ENCODE assay signal across 8 cellular contexts in the genomic region with DNA sequence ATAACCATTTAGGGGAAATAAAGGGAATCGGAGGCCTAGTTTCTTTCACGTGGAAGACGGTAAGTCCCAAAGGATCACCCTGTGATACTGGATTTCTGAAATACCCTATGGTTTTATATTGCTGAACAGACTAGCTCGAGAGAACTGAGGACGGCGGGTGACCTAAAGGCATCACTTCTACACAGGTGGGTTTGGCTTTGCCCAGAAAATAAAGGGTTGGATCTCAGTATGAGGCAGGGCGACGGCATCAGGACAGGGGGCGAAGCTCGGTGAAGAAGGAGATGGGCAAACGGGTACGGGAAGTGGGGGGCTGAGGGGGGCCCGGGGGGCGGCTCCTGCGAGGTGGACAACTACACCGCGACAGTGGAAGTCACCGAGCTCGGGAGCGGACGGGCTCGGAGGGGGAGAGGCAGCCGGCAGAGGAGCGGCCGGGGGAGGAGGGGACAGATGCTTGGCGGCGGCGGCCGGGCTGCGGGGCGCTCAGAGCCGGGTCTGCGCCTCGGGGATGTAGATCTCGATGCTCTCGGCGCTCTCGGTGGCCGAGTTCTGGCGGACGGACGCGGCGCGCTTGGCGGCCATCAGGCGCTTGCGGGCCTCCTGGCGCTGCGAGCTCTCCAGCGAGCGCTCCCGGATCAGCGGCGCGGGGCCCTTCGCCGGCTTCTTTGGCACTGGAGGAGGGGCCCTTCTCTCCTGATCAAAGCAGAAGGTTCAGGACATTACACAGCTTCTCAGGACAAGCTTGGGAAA. TPM values are rescaled to one million over a fixed set of nuclear protein-coding genes. Genes with fewer than 3 reads are reported as not detected.
DNase-seq lines count a peak whose midpoint lies in the region; ATAC-seq and TF ChIP-seq lines count a peak whose summit lies in the region.

No MANE protein-coding gene starts in this region.

- ATAC-seq in natural killer cell treated with Interleukin-12 subunit alpha and Interleukin-12 subunit beta and Interleukin-15 and Interleukin-18, amount 100 ng/mL, for 72 hours, result peak; percentile 51 to 70
- ATAC-seq in GM18498 (IDR thresholded peaks at IDR 0.05; ENCODE audit: unreplicated experiment), result no peak

- H3K27me3 Mint-ChIP-seq in activated CD4-positive, alpha-beta memory T cell treated with anti-CD3 and anti-CD28 coated beads for 36 hours, result peaks cover 30% of the 10 kb centered on the region
- H3K27me3 Mint-ChIP-seq in natural killer cell treated with Interleukin-12 subunit alpha and Interleukin-12 subunit beta and Interleukin-15 and Interleukin-18, amount 100 ng/mL, for 72 hours, result peaks cover 29% of the 10 kb centered on the region in 2 donors

- POLR2A ChIA-PET in activated CD4-positive, alpha-beta memory T cell treated with anti-CD3 and anti-CD28 coated beads for 36 hours (lab: Charles Lee), result interaction anchor here (0.9 kb wide), 1 partner anchor 28 kb away, joined by 3 read pairs; no protein-coding TSS in a partner anchor

- H3K4me1 Mint-ChIP-seq in activated CD4-positive, alpha-beta memory T cell treated with anti-CD3 and anti-CD28 coated beads for 36 hours (ENCODE audit: low read depth), result peaks cover 23% of the 10 kb centered on the region
- peaks cover 6 to 16% of the 10 kb centered on the region in 2 donors for H3K4me1 Mint-ChIP-seq in natural killer cell treated with Interleukin-12 subunit alpha and Interleukin-12 subunit beta and Interleukin-15 and Interleukin-18, amount 100 ng/mL, for 72 hours (ENCODE audit: low read depth in 2 of 2)

- CTCF ChIA-PET in activated CD4-positive, alpha-beta memory T cell treated with anti-CD3 and anti-CD28 coated beads for 36 hours (lab: Charles Lee), result interaction anchor here (0.7 to 1.5 kb wide), 3 partner anchors 31 to 202 kb away, joined by 3 to 4 read pairs (median 3); no protein-coding TSS in a partner anchor

- intact Hi-C loops in activated CD4-positive, alpha-beta memory T cell treated with anti-CD3 and anti-CD28 coated beads for 36 hours (cut with micrococcal nuclease), result no loop called here

- no peaks in the 10 kb centered on the region for H3K9me3 Mint-ChIP-seq in activated CD4-positive, alpha-beta memory T cell treated with anti-CD3 and anti-CD28 coated beads for 36 hours
- no peaks in the 10 kb centered on the region for H3K9me3 Mint-ChIP-seq in natural killer cell treated with Interleukin-12 subunit alpha and Interleukin-12 subunit beta and Interleukin-15 and Interleukin-18, amount 100 ng/mL, for 72 hours

- no peak overlapping the region for H3K27ac Mint-ChIP-seq in activated CD4-positive, alpha-beta memory T cell treated with anti-CD3 and anti-CD28 coated beads for 36 hours
- no peak overlapping the region for H3K27ac Mint-ChIP-seq in natural killer cell treated with Interleukin-12 subunit alpha and Interleukin-12 subunit beta and Interleukin-15 and Interleukin-18, amount 100 ng/mL, for 72 hours

- H3K4me3 Mint-ChIP-seq in activated CD4-positive, alpha-beta memory T cell treated with anti-CD3 and anti-CD28 coated beads for 36 hours, result peak overlapping the region; percentile 58
- H3K4me3 Mint-ChIP-seq in natural killer cell treated with Interleukin-12 subunit alpha and Interleukin-12 subunit beta and Interleukin-15 and Interleukin-18, amount 100 ng/mL, for 72 hours, result peak overlapping the region; percentile 67

- peak overlapping the region; percentile 36 for H3K4me3 ChIP-seq in fibroblast of mammary gland (ENCODE audit: control insufficient read depth, low read depth, low read length)

- TF ChIP-seq CTCF in fibroblast of mammary gland (conservative IDR thresholded peaks at IDR 0.05; ENCODE audit: control insufficient read depth, insufficient read depth, low read depth, low read length), result no peak

- DNase-seq in NCI-H2081 (lab: John Stamatoyannopoulos, UW) (peak; percentile 26 to 46), NCI-H2081 treated with DMSO at 0.1 percent for 48 hours (lab: John Stamatoyannopoulos, UW) (no peak), fibroblast of mammary gland (ENCODE audit: low read depth) (peak; percentile 43), NCI-H510A treated with DMSO at 0.1 percent for 48 hours (lab: John Stamatoyannopoulos, UW) (no peak), NCI-H2107 treated with DMSO at 0.1 percent for 48 hours (lab: John Stamatoyannopoulos, UW; ENCODE audit: unreplicated experiment) (no peak)
- DNase-seq in activated CD4-positive, alpha-beta memory T cell treated with anti-CD3 and anti-CD28 coated beads for 36 hours, result peak; percentile 24
- DNase-seq in natural killer cell treated with Interleukin-12 subunit alpha and Interleukin-12 subunit beta and Interleukin-15 and Interleukin-18, amount 100 ng/mL, for 72 hours (ENCODE audit: low spot score), result no peak

- H3K36me3 Mint-ChIP-seq in activated CD4-positive, alpha-beta memory T cell treated with anti-CD3 and anti-CD28 coated beads for 36 hours, result no peaks in the 10 kb centered on the region
- no peaks in the 10 kb centered on the region for H3K36me3 Mint-ChIP-seq in natural killer cell treated with Interleukin-12 subunit alpha and Interleukin-12 subunit beta and Interleukin-15 and Interleukin-18, amount 100 ng/mL, for 72 hours

RNA-seq across cellular contexts. Expression of a gene that starts 48.9 kb away (rescaled TPM):
- total RNA-seq in activated CD4-positive, alpha-beta memory T cell treated with anti-CD3 and anti-CD28 coated beads for 36 hours, result 10 to 100 TPM; 45.9 to 51.4 TPM
- total RNA-seq in natural killer cell treated with Interleukin-12 subunit alpha and Interleukin-12 subunit beta and Interleukin-15 and Interleukin-18, amount 100 ng/mL, for 72 hours, result 10 to 100 TPM; 12.5 to 24.5 TPM

Comparison
In these comparisons a context has a peak if more than half of its experiments do, and no peak if none do; other contexts are left out.
1. DNase-seq: peak in NCI-H2081 (2 of 2), activated CD4-positive, alpha-beta memory T cell treated with anti-CD3 and anti-CD28 coated beads for 36 hours (single experiment) and fibroblast of mammary gland (single experiment); none in NCI-H2081 treated with DMSO at 0.1 percent for 48 hours (single experiment), natural killer cell treated with Interleukin-12 subunit alpha and Interleukin-12 subunit beta and Interleukin-15 and Interleukin-18, amount 100 ng/mL, for 72 hours (single experiment), NCI-H510A treated with DMSO at 0.1 percent for 48 hours (single experiment) and NCI-H2107 treated with DMSO at 0.1 percent for 48 hours (single experiment).